In the genomic region with DNA sequence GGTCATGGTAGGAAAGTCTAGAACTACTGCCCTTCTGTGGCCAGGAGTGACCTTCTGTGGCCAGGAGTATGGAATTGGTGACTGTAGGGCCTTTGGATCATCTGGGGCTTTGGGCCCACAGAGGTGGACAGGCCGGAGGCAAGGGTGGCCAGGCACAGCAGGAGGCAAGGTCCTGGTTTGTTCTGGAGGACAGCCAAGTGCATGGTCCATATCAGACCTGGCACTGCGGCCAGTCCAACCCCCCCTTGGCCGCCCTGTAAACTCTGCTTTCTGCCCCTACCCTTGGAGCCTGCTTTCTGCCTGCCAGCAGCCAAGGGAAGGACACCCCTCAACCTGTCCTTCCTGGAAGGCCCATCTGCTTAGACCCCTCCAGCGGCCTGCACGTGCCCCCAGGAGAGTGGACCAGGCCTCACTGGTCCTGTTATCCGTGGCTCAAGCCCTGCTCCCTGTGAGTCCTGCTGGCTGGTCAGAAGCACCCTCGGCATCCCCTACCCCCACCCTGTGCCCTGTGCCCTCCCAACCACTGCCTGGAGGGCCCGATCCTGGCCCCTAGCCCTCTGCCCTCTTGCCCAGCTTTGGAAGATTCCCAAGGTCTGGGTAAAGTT, we compare ENCODE assay signal across 1 cellular context.
A peak's percentile ranks its signal among the peaks of the same experiment; 100 is the strongest.
TF ChIP-seq lines count a peak whose summit lies in the region.

No MANE protein-coding gene starts in this region.

TF ChIP-seq in HepG2, 621 proteins besides CTCF, POLR2A, EP300 and RAD21 (continued from another document and continues in another):
- TF ChIP-seq ZKSCAN8 (CRISPR knock-in tag; IDR thresholded peaks at IDR 0.05; ENCODE audit: borderline replicate concordance): no peak
- TF ChIP-seq ZBTB8A (CRISPR knock-in tag; IDR thresholded peaks at IDR 0.05; ENCODE audit: borderline replicate concordance, low read depth): no peak
- TF ChIP-seq REPIN1 (CRISPR knock-in tag; IDR thresholded peaks at IDR 0.05; ENCODE audit: borderline replicate concordance, low read depth): no peak
- TF ChIP-seq LCORL (IDR thresholded peaks at IDR 0.05): no peak
- peak; percentile 39; the same call in 1 of the 2 replicates for TF ChIP-seq LCORL (CRISPR knock-in tag; IDR thresholded peaks at IDR 0.05)
- peak; percentile 88 for TF ChIP-seq ZFX (CRISPR knock-in tag; IDR thresholded peaks at IDR 0.05; ENCODE audit: low read depth)
- TF ChIP-seq, protein P1, sequence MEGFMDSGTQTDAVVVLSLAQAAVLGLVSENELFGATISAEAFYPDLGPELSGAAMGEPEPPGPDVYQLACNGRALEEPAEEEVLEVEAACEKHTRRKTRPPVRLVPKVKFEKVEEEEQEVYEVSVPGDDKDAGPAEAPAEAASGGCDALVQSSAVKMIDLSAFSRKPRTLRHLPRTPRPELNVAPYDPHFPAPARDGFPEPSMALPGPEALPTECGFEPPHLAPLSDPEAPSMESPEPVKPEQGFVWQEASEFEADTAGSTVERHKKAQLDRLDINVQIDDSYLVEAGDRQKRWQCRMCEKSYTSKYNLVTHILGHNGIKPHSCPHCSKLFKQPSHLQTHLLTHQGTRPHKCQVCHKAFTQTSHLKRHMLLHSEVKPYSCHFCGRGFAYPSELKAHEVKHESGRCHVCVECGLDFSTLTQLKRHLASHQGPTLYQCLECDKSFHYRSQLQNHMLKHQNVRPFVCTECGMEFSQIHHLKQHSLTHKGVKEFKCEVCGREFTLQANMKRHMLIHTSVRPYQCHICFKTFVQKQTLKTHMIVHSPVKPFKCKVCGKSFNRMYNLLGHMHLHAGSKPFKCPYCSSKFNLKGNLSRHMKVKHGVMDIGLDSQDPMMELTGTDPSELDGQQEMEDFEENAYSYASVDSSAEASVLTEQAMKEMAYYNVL (CRISPR knock-in tag; IDR thresholded peaks at IDR 0.05; ENCODE audit: borderline replicate concordance): no peak
- TF ChIP-seq KDM1A (CRISPR knock-in tag; IDR thresholded peaks at IDR 0.05): no peak
- peak; percentile 71 for TF ChIP-seq SALL1 (CRISPR knock-in tag; IDR thresholded peaks at IDR 0.05)
- TF ChIP-seq HINFP (CRISPR knock-in tag; IDR thresholded peaks at IDR 0.05; ENCODE audit: low read depth): peak; percentile 65; the same call in 1 of the 2 replicates
- TF ChIP-seq PHF5A (CRISPR knock-in tag; IDR thresholded peaks at IDR 0.05; ENCODE audit: low read depth, unreplicated experiment): peak; percentile 52
- TF ChIP-seq SOX13 (IDR thresholded peaks at IDR 0.05): no peak
- peak in 1 of 2 experiments; percentile 12; a peak in 1 of 4 replicates for TF ChIP-seq SOX13 (CRISPR knock-in tag; conservative IDR thresholded peaks at IDR 0.05 in 1 of 2, IDR thresholded peaks at IDR 0.05 in 1 of 2)
- 0 out of 2 replicates have a peak, but pooled peaks have one; percentile 9 for TF ChIP-seq TFDP1 (CRISPR knock-in tag; IDR thresholded peaks at IDR 0.05; ENCODE audit: borderline replicate concordance)
- no peak for TF ChIP-seq PPARG (CRISPR knock-in tag; conservative IDR thresholded peaks at IDR 0.05)
- no peak for TF ChIP-seq REL (CRISPR knock-in tag; conservative IDR thresholded peaks at IDR 0.05)
- no peak for TF ChIP-seq KAT2B (IDR thresholded peaks at IDR 0.05; ENCODE audit: borderline replicate concordance, low read depth, low read length)
- TF ChIP-seq ZNF552 (CRISPR knock-in tag; IDR thresholded peaks at IDR 0.05; ENCODE audit: borderline replicate concordance): no peak
- peak; percentile 59 for TF ChIP-seq UBTF (CRISPR knock-in tag; IDR thresholded peaks at IDR 0.05)
- no peak for TF ChIP-seq RARG (CRISPR knock-in tag; IDR thresholded peaks at IDR 0.05; ENCODE audit: low read depth)
- peak; percentile 33; the same call in 1 of the 2 replicates for TF ChIP-seq ZNF614 (CRISPR knock-in tag; IDR thresholded peaks at IDR 0.05; ENCODE audit: borderline replicate concordance)
- TF ChIP-seq ARNT2 (CRISPR knock-in tag; IDR thresholded peaks at IDR 0.05; ENCODE audit: low read depth): no peak
- TF ChIP-seq, protein P2, sequence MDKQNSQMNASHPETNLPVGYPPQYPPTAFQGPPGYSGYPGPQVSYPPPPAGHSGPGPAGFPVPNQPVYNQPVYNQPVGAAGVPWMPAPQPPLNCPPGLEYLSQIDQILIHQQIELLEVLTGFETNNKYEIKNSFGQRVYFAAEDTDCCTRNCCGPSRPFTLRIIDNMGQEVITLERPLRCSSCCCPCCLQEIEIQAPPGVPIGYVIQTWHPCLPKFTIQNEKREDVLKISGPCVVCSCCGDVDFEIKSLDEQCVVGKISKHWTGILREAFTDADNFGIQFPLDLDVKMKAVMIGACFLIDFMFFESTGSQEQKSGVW (CRISPR knock-in tag; IDR thresholded peaks at IDR 0.05; ENCODE audit: borderline replicate concordance): no peak
- TF ChIP-seq ZNF644 (CRISPR knock-in tag; IDR thresholded peaks at IDR 0.05; ENCODE audit: low read depth): 0 out of 2 replicates have a peak, but pooled peaks have one; percentile 65
- no peak for TF ChIP-seq ZBTB14 (CRISPR knock-in tag; IDR thresholded peaks at IDR 0.05)
- peak; percentile 41; the same call in 1 of the 2 replicates for TF ChIP-seq HDAC2 (CRISPR knock-in tag; IDR thresholded peaks at IDR 0.05)
- TF ChIP-seq, protein P3, sequence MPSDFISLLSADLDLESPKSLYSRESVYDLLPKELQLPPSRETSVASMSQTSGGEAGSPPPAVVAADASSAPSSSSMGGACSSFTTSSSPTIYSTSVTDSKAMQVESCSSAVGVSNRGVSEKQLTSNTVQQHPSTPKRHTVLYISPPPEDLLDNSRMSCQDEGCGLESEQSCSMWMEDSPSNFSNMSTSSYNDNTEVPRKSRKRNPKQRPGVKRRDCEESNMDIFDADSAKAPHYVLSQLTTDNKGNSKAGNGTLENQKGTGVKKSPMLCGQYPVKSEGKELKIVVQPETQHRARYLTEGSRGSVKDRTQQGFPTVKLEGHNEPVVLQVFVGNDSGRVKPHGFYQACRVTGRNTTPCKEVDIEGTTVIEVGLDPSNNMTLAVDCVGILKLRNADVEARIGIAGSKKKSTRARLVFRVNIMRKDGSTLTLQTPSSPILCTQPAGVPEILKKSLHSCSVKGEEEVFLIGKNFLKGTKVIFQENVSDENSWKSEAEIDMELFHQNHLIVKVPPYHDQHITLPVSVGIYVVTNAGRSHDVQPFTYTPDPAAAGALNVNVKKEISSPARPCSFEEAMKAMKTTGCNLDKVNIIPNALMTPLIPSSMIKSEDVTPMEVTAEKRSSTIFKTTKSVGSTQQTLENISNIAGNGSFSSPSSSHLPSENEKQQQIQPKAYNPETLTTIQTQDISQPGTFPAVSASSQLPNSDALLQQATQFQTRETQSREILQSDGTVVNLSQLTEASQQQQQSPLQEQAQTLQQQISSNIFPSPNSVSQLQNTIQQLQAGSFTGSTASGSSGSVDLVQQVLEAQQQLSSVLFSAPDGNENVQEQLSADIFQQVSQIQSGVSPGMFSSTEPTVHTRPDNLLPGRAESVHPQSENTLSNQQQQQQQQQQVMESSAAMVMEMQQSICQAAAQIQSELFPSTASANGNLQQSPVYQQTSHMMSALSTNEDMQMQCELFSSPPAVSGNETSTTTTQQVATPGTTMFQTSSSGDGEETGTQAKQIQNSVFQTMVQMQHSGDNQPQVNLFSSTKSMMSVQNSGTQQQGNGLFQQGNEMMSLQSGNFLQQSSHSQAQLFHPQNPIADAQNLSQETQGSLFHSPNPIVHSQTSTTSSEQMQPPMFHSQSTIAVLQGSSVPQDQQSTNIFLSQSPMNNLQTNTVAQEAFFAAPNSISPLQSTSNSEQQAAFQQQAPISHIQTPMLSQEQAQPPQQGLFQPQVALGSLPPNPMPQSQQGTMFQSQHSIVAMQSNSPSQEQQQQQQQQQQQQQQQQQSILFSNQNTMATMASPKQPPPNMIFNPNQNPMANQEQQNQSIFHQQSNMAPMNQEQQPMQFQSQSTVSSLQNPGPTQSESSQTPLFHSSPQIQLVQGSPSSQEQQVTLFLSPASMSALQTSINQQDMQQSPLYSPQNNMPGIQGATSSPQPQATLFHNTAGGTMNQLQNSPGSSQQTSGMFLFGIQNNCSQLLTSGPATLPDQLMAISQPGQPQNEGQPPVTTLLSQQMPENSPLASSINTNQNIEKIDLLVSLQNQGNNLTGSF (CRISPR knock-in tag; IDR thresholded peaks at IDR 0.05): no peak
- no peak for TF ChIP-seq ZNF3 (CRISPR knock-in tag; IDR thresholded peaks at IDR 0.05)
- TF ChIP-seq MTA1 (CRISPR knock-in tag; IDR thresholded peaks at IDR 0.05; ENCODE audit: borderline replicate concordance): peak; percentile 87; the same call in 1 of the 2 replicates
- no peak for TF ChIP-seq KDM3A (CRISPR knock-in tag; IDR thresholded peaks at IDR 0.05; ENCODE audit: low read depth)
- TF ChIP-seq ZNF331 (CRISPR knock-in tag; IDR thresholded peaks at IDR 0.05): 0 out of 2 replicates have a peak, but pooled peaks have one; percentile 21
- TF ChIP-seq FOXO4 (CRISPR knock-in tag; conservative IDR thresholded peaks at IDR 0.05): peak; percentile 89; the same call in 1 of the 2 replicates
- no peak for TF ChIP-seq NFE2L1 (CRISPR knock-in tag; IDR thresholded peaks at IDR 0.05; ENCODE audit: borderline replicate concordance)
- TF ChIP-seq ZMYM4 (CRISPR knock-in tag; IDR thresholded peaks at IDR 0.05): no peak
- peak; percentile 75 for TF ChIP-seq ZNF121 (CRISPR knock-in tag; IDR thresholded peaks at IDR 0.05)
- peak; percentile 76; the same call in 1 of the 2 replicates for TF ChIP-seq DPF2 (CRISPR knock-in tag; IDR thresholded peaks at IDR 0.05; ENCODE audit: borderline replicate concordance, low read depth)
- TF ChIP-seq ZNF660 (CRISPR knock-in tag; IDR thresholded peaks at IDR 0.05; ENCODE audit: borderline replicate concordance, low read depth): no peak
- TF ChIP-seq SPEN (CRISPR knock-in tag; IDR thresholded peaks at IDR 0.05; ENCODE audit: low read depth): no peak
- 0 out of 2 replicates have a peak, but pooled peaks have one; percentile 20 for TF ChIP-seq FOXO1 (CRISPR knock-in tag; IDR thresholded peaks at IDR 0.05)
- TF ChIP-seq NR2C2 (CRISPR knock-in tag; IDR thresholded peaks at IDR 0.05; ENCODE audit: borderline replicate concordance): 0 out of 2 replicates have a peak, but pooled peaks have one; percentile 34
